In the genomic region with DNA sequence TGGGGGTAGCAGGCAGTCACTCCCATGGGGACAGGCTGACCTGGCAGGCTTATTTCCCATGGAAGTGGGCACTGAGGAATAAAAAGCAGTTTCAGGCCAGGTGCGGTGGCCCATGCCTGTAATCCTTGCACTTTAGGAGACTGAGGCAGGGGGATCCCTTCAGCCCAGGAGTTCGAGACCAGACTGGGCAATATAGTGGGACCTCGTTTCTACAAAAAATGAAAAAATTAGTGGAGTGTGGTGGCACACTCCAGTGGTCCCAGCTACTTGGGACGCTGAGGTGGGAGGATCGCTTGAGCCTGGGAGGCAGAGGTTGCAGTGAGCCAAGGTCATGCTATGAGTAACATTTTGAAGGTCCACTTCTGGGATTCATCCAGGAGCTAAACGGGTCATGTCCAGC, we compare ENCODE assay signal across 4 cellular contexts. TPM values are rescaled to one million over a fixed set of nuclear protein-coding genes. Genes with fewer than 3 reads are reported as not detected.
"Had no signal": no experiment of that assay in that cellular context is flagged by ENCODE, and none has a peak within 500 bp of the region (broad histone marks: within the 10 kb centered on the region; RNA-seq: fewer than 3 reads in every experiment).

No MANE protein-coding gene starts in this region.

- DNase-seq: GDM1, GF-D8 had no signal

- H3K4me3 ChIP-seq: GM12878 had no signal

RNA-seq across cellular contexts. Expression of a gene that starts 6.0 kb away (rescaled TPM):
- total RNA-seq: G401 had no signal

RNA-seq across cellular contexts. Expression of a gene that starts 45.3 kb away (rescaled TPM):
- total RNA-seq: G401, GM12878 had no signal
